9 cellular contexts compared by ENCODE assay signal in the genomic region with DNA sequence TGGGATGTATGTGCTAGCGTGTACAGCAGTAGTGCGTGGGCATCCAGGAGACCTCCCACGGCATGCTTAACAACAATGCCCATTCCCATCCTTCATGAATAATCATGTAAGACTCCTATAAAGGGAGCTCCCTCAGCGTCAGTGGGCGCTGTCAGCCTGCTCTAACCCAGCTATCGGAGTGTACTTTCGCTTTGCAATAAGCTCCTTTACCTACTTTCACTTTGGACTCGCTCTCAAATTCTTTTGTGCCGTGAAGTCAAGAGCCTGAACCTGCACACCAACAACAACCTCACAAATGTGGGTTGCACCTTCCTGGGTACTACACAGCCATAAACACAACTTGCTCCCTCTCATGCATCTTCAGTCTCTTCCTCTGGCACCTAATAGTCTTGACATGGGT.
DNase-seq lines count a peak whose midpoint lies in the region; ATAC-seq and TF ChIP-seq lines count a peak whose summit lies in the region.
"Had no signal": no experiment of that assay in that cellular context is flagged by ENCODE, and none has a peak within 500 bp of the region (broad histone marks: within the 10 kb centered on the region; RNA-seq: fewer than 3 reads in every experiment).

No MANE protein-coding gene starts in this region.

- in situ Hi-C loops in mammary epithelial cell (cut with MboI; ENCODE audit: low sequenced_read_pairs in 2 of 2), result no loop called here

- H3K9me3 ChIP-seq in mammary epithelial cell (replicated peaks; ENCODE audit: insufficient read depth, low read length), result no peaks in the 10 kb centered on the region
- no peaks in the 10 kb centered on the region for H3K9me3 ChIP-seq in esophagus squamous epithelium
- H3K9me3 ChIP-seq: thoracic aorta had no signal

- peak overlapping the region; percentile 24; the same call in 1 of the 2 replicates for H3K4me3 ChIP-seq in ACC112 (ENCODE audit: low read depth, low read length)
- H3K4me3 ChIP-seq in HL-60 (replicated peaks; ENCODE audit: insufficient read depth, low read length), result peak overlapping the region; percentile 17
- H3K4me3 ChIP-seq in mammary epithelial cell (replicated peaks in 1 of 3; ENCODE audit: insufficient read depth in 1 of 3, low read depth in 2 of 3, low read length in 3 of 3), result peak overlapping the region; percentile 14 to 31 (median 22)
- H3K4me3 ChIP-seq in esophagus squamous epithelium, result peak overlapping the region in 1 of 4 donors; percentile 45
- H3K4me3 ChIP-seq: thoracic aorta had no signal

- peaks cover 10% of the 10 kb centered on the region for H3K27me3 Mint-ChIP-seq in T-helper 2 cell treated with Interferon-gamma antibody and Interleukin-4, amounts not matched to agents 5 μg/mL and 100 μg/mL, for 36 hours (ENCODE audit: low read depth)

- no peaks in the 10 kb centered on the region for H3K36me3 Mint-ChIP-seq in T-helper 2 cell treated with Interferon-gamma antibody and Interleukin-4, amounts not matched to agents 5 μg/mL and 100 μg/mL, for 36 hours (ENCODE audit: low read depth)

- H2AFZ ChIP-seq in ACC112 (ENCODE audit: low read length, unreplicated experiment) (no peak overlapping the region), mammary epithelial cell (ENCODE audit: low read depth, low read length) (peak overlapping the region; percentile 61)

- H3K4me2 ChIP-seq in mammary epithelial cell (ENCODE audit: insufficient read depth, low read depth, low read length), result peak overlapping the region; percentile 59

- BruUV-seq in mammary epithelial cell (replicated peaks; lab: Mats Ljungman, UMichigan), result no TSS peak

- no peaks in the 10 kb centered on the region for H3K4me1 ChIP-seq in ACC112 (ENCODE audit: control insufficient read depth, insufficient read depth, low read length, unreplicated experiment)
- no peaks in the 10 kb centered on the region for H3K4me1 ChIP-seq in mammary epithelial cell (ENCODE audit: insufficient read depth, low read length)
- H3K4me1 ChIP-seq in esophagus squamous epithelium, result no peaks in the 10 kb centered on the region

- CTCF ChIA-PET in mammary epithelial cell (lab: Charles Lee; ENCODE audit: low non-redundant PET), result no interaction called here

- dilution Hi-C loops in mammary epithelial cell (cut with HindIII; ENCODE audit: low sequenced_read_pairs), result no loop called here

- no peak overlapping the region for H3K9ac ChIP-seq in mammary epithelial cell (ENCODE audit: insufficient read depth, low read length)

- H3K27me3 ChIP-seq in ACC112 (ENCODE audit: insufficient read depth, low read length) (peaks cover 86% of the 10 kb centered on the region), HL-60 (ENCODE audit: insufficient read depth, poor library complexity, severe bottlenecking) (peaks cover 7% of the 10 kb centered on the region), mammary epithelial cell (ENCODE audit: insufficient read depth, low read length) (peaks cover 2% of the 10 kb centered on the region), esophagus squamous epithelium (peaks cover 0 to 10% (median 0%) of the 10 kb centered on the region in 4 donors)

- H3K79me2 ChIP-seq in ACC112 (ENCODE audit: control insufficient read depth, insufficient read depth, low read length, unreplicated experiment), result no peaks in the 10 kb centered on the region
- H3K79me2 ChIP-seq in mammary epithelial cell (ENCODE audit: insufficient read depth, low read length), result no peaks in the 10 kb centered on the region

- H3K4me1 Mint-ChIP-seq in T-helper 2 cell treated with Interferon-gamma antibody and Interleukin-4, amounts not matched to agents 5 μg/mL and 100 μg/mL, for 36 hours (ENCODE audit: low read depth), result no peaks in the 10 kb centered on the region

- H3K4me3 Mint-ChIP-seq in T-helper 2 cell treated with Interferon-gamma antibody and Interleukin-4, amounts not matched to agents 5 μg/mL and 100 μg/mL, for 36 hours, result peak overlapping the region; percentile 51

- H4K20me1 ChIP-seq in mammary epithelial cell (ENCODE audit: insufficient read depth, low read length), result no peaks in the 10 kb centered on the region

- DNase-seq in HL-60 (ENCODE audit: low read depth in 1 of 2, low spot score in 1 of 2) (no peak), mammary epithelial cell (no peak), cerebellar cortex (ENCODE audit: low spot score) (no peak), esophagus squamous epithelium (lab: John Stamatoyannopoulos, UW) (no peak)
- no peak for DNase-seq in T-helper 2 cell treated with Interferon-gamma antibody and Interleukin-4, amounts not matched to agents 5 μg/mL and 100 μg/mL, for 36 hours (ENCODE audit: low spot score)

- no peak overlapping the region for H3K27ac ChIP-seq in ACC112 (ENCODE audit: low read depth, low read length)
- H3K27ac ChIP-seq in HL-60 (replicated peaks), result no peak overlapping the region
- no peak overlapping the region for H3K27ac ChIP-seq in mammary epithelial cell (ENCODE audit: insufficient read depth, low read depth, low read length)
- H3K27ac ChIP-seq in esophagus squamous epithelium, result no peak overlapping the region
- H3K27ac ChIP-seq: thoracic aorta had no signal

- WGBS in mammary epithelial cell (ENCODE audit: low coverage, missing lambda C conversion rate), result 57% methylated on average over 9 of the region's 9 CpGs
- WGBS in esophagus squamous epithelium, 2 donors, result 70 to 87% methylated on average over 9 of the region's 9 CpGs

- intact Hi-C loops in mammary epithelial cell (cut with micrococcal nuclease) (no loop called here), esophagus squamous epithelium (cut with DNase I) (no loop called here)

- no peak for TF ChIP-seq POLR2A in esophagus squamous epithelium (IDR thresholded peaks at IDR 0.05)

- no peak overlapping the region for H3K27ac Mint-ChIP-seq in T-helper 2 cell treated with Interferon-gamma antibody and Interleukin-4, amounts not matched to agents 5 μg/mL and 100 μg/mL, for 36 hours

- peaks cover 4% of the 10 kb centered on the region for H3K9me3 Mint-ChIP-seq in T-helper 2 cell treated with Interferon-gamma antibody and Interleukin-4, amounts not matched to agents 5 μg/mL and 100 μg/mL, for 36 hours

- no peak for ATAC-seq in GM21717 (IDR thresholded peaks at IDR 0.05; ENCODE audit: unreplicated experiment)
- ATAC-seq in GM21528 (IDR thresholded peaks at IDR 0.05; ENCODE audit: low FRiP score, unreplicated experiment), result no peak

- TF ChIP-seq CTCF in HL-60 (IDR thresholded peaks at IDR 0.05; ENCODE audit: insufficient read depth, low read length) (no peak), mammary epithelial cell (conservative IDR thresholded peaks at IDR 0.05 in 1 of 2, IDR thresholded peaks at IDR 0.05 in 1 of 2; ENCODE audit: extremely low read depth in 1 of 2, insufficient read depth in 1 of 2, low read depth in 1 of 2, low read length in 2 of 2) (no peak), esophagus squamous epithelium (IDR thresholded peaks at IDR 0.05) (no peak)

- H3K36me3 ChIP-seq in ACC112 (ENCODE audit: insufficient read depth, low read length), result no peaks in the 10 kb centered on the region
- H3K36me3 ChIP-seq in mammary epithelial cell (ENCODE audit: insufficient read depth, low read length), result no peaks in the 10 kb centered on the region
- H3K36me3 ChIP-seq in esophagus squamous epithelium, result no peaks in the 10 kb centered on the region
- H3K36me3 ChIP-seq: thoracic aorta had no signal
